ENCODE assay signal across 8 cellular contexts in the genomic region with DNA sequence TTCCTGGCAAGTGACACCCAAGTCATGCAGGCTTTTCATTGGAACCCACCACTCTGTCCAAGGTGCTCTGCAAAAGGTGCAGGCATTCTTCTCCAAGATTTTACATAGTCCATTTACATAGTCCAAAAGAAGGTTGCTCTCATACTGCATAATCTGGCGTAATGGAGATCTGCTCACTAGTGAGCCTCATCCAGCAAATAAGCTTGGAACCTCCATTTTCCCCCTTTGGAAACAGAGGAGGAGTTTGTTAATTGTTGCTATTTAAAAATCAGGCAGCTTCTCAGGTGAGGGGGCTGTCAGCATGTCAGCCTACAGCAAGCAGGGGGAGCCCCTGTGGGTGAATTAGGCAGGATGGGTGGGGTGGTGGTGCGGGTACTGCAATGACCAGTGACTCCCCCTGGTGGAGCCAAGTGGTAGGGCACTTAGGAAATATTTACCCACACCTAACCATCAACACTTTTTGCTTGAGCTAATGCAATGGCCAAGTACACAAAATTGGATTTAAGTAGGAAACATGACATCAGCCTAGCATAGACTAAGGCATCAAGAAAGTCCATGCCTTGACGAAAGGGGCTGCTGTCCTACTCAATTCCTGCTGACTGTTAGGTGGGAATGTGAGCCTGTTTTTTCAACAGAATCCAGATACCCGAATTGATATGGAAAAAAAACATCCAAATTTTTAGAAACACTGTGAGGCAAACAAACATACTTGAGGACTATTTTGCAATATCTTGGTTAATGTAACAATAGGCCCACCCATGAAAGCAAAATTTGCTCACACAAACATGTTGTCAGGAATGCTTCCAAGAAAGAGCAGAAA.
DNase-seq lines count a peak whose midpoint lies in the region; ATAC-seq and TF ChIP-seq lines count a peak whose summit lies in the region.

No MANE protein-coding gene starts in this region.

- peak; percentile 89 for TF ChIP-seq CTCF in AG09319 (IDR thresholded peaks at IDR 0.05; ENCODE audit: low read depth, low read length)
- peak; percentile 92 for TF ChIP-seq CTCF in left ventricle myocardium inferior (IDR thresholded peaks at IDR 0.05; ENCODE audit: borderline replicate concordance)

- H3K27ac ChIP-seq in left ventricle myocardium inferior (replicated peaks): peak overlapping the region; percentile 41

- H3K4me1 ChIP-seq in left ventricle myocardium inferior: peaks cover 55% of the 10 kb centered on the region

- no peaks in the 10 kb centered on the region for H3K36me3 ChIP-seq in left ventricle myocardium inferior

- no peaks in the 10 kb centered on the region for H3K27me3 ChIP-seq in left ventricle myocardium inferior (ENCODE audit: low read depth)

- DNase-seq in AG09319 (ENCODE audit: extremely low read depth, low read depth) (peak; percentile 11), LoVo (ENCODE audit: low spot score) (peak; percentile 56), T-helper 1 cell (peak; percentile 38 to 72 (median 61)), left ventricle myocardium inferior (peak; percentile 53), sciatic nerve (ENCODE audit: low spot score) (peak; percentile 76), GF-D8 (lab: John Stamatoyannopoulos, UW) (no peak)
- peak; percentile 62 for DNase-seq in activated naive CD8-positive, alpha-beta T cell treated with anti-CD3 and anti-CD28 coated beads, Interleukin-2, amount 50 U/mL, for 16 hours (ENCODE audit: low read depth, low spot score)

- no peak overlapping the region for H3K4me3 ChIP-seq in left ventricle myocardium inferior

- ATAC-seq in GM19324 (IDR thresholded peaks at IDR 0.05; ENCODE audit: low FRiP score, unreplicated experiment) (peak; percentile 68), sciatic nerve (peak; percentile 72)

- intact Hi-C loops in left ventricle myocardium inferior (cut with micrococcal nuclease) (no loop called here), sciatic nerve (cut with DNase I) (no loop called here)

- H3K9me3 ChIP-seq in left ventricle myocardium inferior (replicated peaks): peaks cover 13% of the 10 kb centered on the region
